In genomic region chr2:222939208-222939846, GRCh38 we compare ENCODE assay signal across 8 cellular contexts.
DNase-seq lines count a peak whose midpoint lies in the region; ATAC-seq, FAIRE-seq and TF ChIP-seq lines count a peak whose summit lies in the region.

No MANE protein-coding gene starts in this region.

- H3K4me1 ChIP-seq in tibial artery, result peaks cover 0 to 11% (median 3%) of the 10 kb centered on the region in 4 donors

- no peak overlapping the region for H3K27ac Mint-ChIP-seq in activated CD4-positive, alpha-beta T cell treated with anti-CD3 and anti-CD28 coated beads, Interleukin-2, amount 10 ng/mL, durations not matched to agents 24 days and 14 days

- H3K27ac ChIP-seq in tibial artery, result no peak overlapping the region

- H3K9me3 ChIP-seq in tibial artery, result peaks cover 0 to 11% (median 10%) of the 10 kb centered on the region in 3 donors

- peaks cover 45 to 66% (median 65%) of the 10 kb centered on the region in 3 donors for H3K36me3 ChIP-seq in tibial artery

- no peaks in the 10 kb centered on the region for H3K27me3 ChIP-seq in tibial artery

- TF ChIP-seq CTCF in tibial artery (IDR thresholded peaks at IDR 0.05), result peak; percentile 19 to 26

- ATAC-seq in HG02798 (IDR thresholded peaks at IDR 0.05; ENCODE audit: poor library complexity, unreplicated experiment), result peak; percentile 84

- no peaks in the 10 kb centered on the region for H3K27me3 Mint-ChIP-seq in activated CD4-positive, alpha-beta T cell treated with anti-CD3 and anti-CD28 coated beads, Interleukin-2, amount 10 ng/mL, durations not matched to agents 24 days and 14 days

- H3K9me3 Mint-ChIP-seq in activated CD4-positive, alpha-beta T cell treated with anti-CD3 and anti-CD28 coated beads, Interleukin-2, amount 10 ng/mL, durations not matched to agents 24 days and 14 days, result peaks cover 4% of the 10 kb centered on the region

- H3K4me1 Mint-ChIP-seq in activated CD4-positive, alpha-beta T cell treated with anti-CD3 and anti-CD28 coated beads, Interleukin-2, amount 10 ng/mL, durations not matched to agents 24 days and 14 days, result peaks cover 2% of the 10 kb centered on the region

- peak; percentile 90 for FAIRE-seq in GM12891 (lab: Jason Lieb, UNC)

- no peak overlapping the region for H3K4me3 ChIP-seq in tibial artery

- intact Hi-C loops in activated CD4-positive, alpha-beta T cell treated with anti-CD3 and anti-CD28 coated beads, Interleukin-2, amount 10 ng/mL, durations not matched to agents 24 days and 14 days (cut with micrococcal nuclease), result loop anchor here (1.0 to 5.0 kb wide), 4 partner anchors 77 to 249 kb away; partner anchors contain the start of gene ACSL3
- intact Hi-C loops in tibial artery (cut with DNase I; ENCODE audit: low total_unique reads), result no loop called here

- H3K36me3 Mint-ChIP-seq in activated CD4-positive, alpha-beta T cell treated with anti-CD3 and anti-CD28 coated beads, Interleukin-2, amount 10 ng/mL, durations not matched to agents 24 days and 14 days (ENCODE audit: low read depth), result peaks cover 34% of the 10 kb centered on the region

- no peak for TF ChIP-seq POLR2A in GM12891 (IDR thresholded peaks at IDR 0.05; ENCODE audit: low read depth, low read length)

- H3K4me3 Mint-ChIP-seq in activated CD4-positive, alpha-beta T cell treated with anti-CD3 and anti-CD28 coated beads, Interleukin-2, amount 10 ng/mL, durations not matched to agents 24 days and 14 days, result no peak overlapping the region

- DNase-seq in ACHN (peak; percentile 86), GM12891 (ENCODE audit: insufficient read length, low spot score) (no peak), NCI-H2227 treated with DMSO at 0.1 percent for 48 hours (lab: John Stamatoyannopoulos, UW) (peak; percentile 47), ecto neural progenitor cell (ENCODE audit: low spot score) (peak; percentile 77), myocyte (ENCODE audit: low read depth) (peak; percentile 73), tibial artery (no peak)
- peak; percentile 91 for DNase-seq in activated CD4-positive, alpha-beta T cell treated with anti-CD3 and anti-CD28 coated beads, Interleukin-2, amount 10 ng/mL, durations not matched to agents 24 days and 14 days

- in situ Hi-C loops in ACHN (cut with HindIII; ENCODE audit: low pct_ligation_motif_present, low pct_unique_long_range_greater_than_20kb, low sequenced_read_pairs), result no loop called here

TF ChIP-seq in GM12891, 5 proteins besides CTCF, POLR2A, EP300 and RAD21:
- no peak for TF ChIP-seq PAX5 (IDR thresholded peaks at IDR 0.05; ENCODE audit: insufficient read depth, low read length, severe bottlenecking)
- no peak for TF ChIP-seq SPI1 (IDR thresholded peaks at IDR 0.05; ENCODE audit: low read depth, low read length)
- no peak for TF ChIP-seq POU2F2 (IDR thresholded peaks at IDR 0.05; ENCODE audit: low read depth, low read length)
- TF ChIP-seq TAF1 (IDR thresholded peaks at IDR 0.05; ENCODE audit: low read depth, low read length), result no peak
- TF ChIP-seq POLR2AphosphoS5 (IDR thresholded peaks at IDR 0.05; ENCODE audit: low read depth, low read length), result no peak

Comparison
In these comparisons a context has a peak if more than half of its experiments do, and no peak if none do; other contexts are left out.
1. DNase-seq: peak in ACHN (single experiment), NCI-H2227 treated with DMSO at 0.1 percent for 48 hours (single experiment), activated CD4-positive, alpha-beta T cell treated with anti-CD3 and anti-CD28 coated beads, Interleukin-2, amount 10 ng/mL, durations not matched to agents 24 days and 14 days (single experiment), ecto neural progenitor cell (single experiment) and myocyte (single experiment); none in GM12891 (single experiment) and tibial artery (0 of 2).